Comparison of ENCODE assay signal across 1 cellular context in genomic region chr10:72323108-72323932, GRCh38.
TF ChIP-seq lines count a peak whose summit lies in the region.

No MANE protein-coding gene starts in this region.

TF ChIP-seq in HCT116, 20 proteins besides CTCF, POLR2A, EP300 and RAD21 (continued from another document):
- TF ChIP-seq EGR1 (IDR thresholded peaks at IDR 0.05; ENCODE audit: low read depth) = no peak
